26 cellular contexts compared by ENCODE assay signal in genomic region chr10:122674781-122675180, GRCh38. TPM values are rescaled to one million over a fixed set of nuclear protein-coding genes. Genes with fewer than 3 reads are reported as not detected.
"Had no signal": no experiment of that assay in that cellular context is flagged by ENCODE, and none has a peak within 500 bp of the region (broad histone marks: within the 10 kb centered on the region; RNA-seq: fewer than 3 reads in every experiment).

No MANE protein-coding gene starts in this region.

- DNase-seq: cerebellar nuclear complex; colonic mucosa; dermis blood vessel endothelial cell; esophagus squamous epithelium; foreskin fibroblast; glutamatergic neuron; hippocampal formation; mesendoderm; naive B cell; occipital lobe; stimulated activated CD4-positive, alpha-beta T cell treated with anti-CD3 and anti-CD28 coated beads, Interleukin-4, amount 100 ng/mL, for 1 hour; stimulated activated CD8-positive, alpha-beta memory T cell treated with anti-CD3 and anti-CD28 coated beads, Interleukin-4, amount 100 ng/mL, for 48 hours; stimulated activated naive CD8-positive, alpha-beta T cell treated with anti-CD3 and anti-CD28 coated beads, Interleukin-15, Interleukin-2, amounts not matched to agents 100 U/mL and 50 U/mL, for 24 hours; tibial artery; upper lobe of left lung; uterus had no signal

- H3K4me1 ChIP-seq: colonic mucosa, esophagus squamous epithelium, gastroesophageal sphincter, parathyroid adenoma, prostate gland, uterus had no signal

- H3K27ac ChIP-seq: colonic mucosa, gastroesophageal sphincter, parathyroid adenoma, prostate gland, tibial artery, upper lobe of left lung, uterus had no signal

- H3K4me3 ChIP-seq: colonic mucosa, esophagus squamous epithelium, gastroesophageal sphincter, lung, prostate gland, smooth muscle cell, tibial artery, upper lobe of left lung, uterus had no signal

- H3K9me3 ChIP-seq: colonic mucosa, esophagus squamous epithelium, gastroesophageal sphincter, prostate gland, tibial artery, upper lobe of left lung, uterus had no signal

- H3K36me3 ChIP-seq: colonic mucosa, esophagus squamous epithelium, gastroesophageal sphincter, prostate gland, tibial artery, upper lobe of left lung, uterus had no signal

- H3K27me3 ChIP-seq: colonic mucosa, tibial artery, upper lobe of left lung, uterus had no signal

- ATAC-seq: gastroesophageal sphincter; stimulated activated effector memory CD8-positive, alpha-beta T cell treated with anti-CD3 and anti-CD28 coated beads, Interleukin-12 subunit alpha, Interleukin-12 subunit beta, amount 100 ng/mL, for 72 hours; stimulated activated naive CD8-positive, alpha-beta T cell treated with anti-CD3 and anti-CD28 coated beads, Interleukin-15, Interleukin-2, amounts not matched to agents 100 U/mL and 50 U/mL, for 24 hours had no signal

RNA-seq across cellular contexts. Expression of gene C10orf120, which starts 24.9 kb away (rescaled TPM):
- total RNA-seq: colonic mucosa, dermis blood vessel endothelial cell, epithelial cell of proximal tubule, esophagus squamous epithelium, gastroesophageal sphincter, kidney epithelial cell, lung, occipital lobe, renal cortical epithelial cell, smooth muscle cell, temporal lobe, upper lobe of left lung, uterus had no signal
